Comparison of ENCODE assay signal across 12 cellular contexts in the genomic region with DNA sequence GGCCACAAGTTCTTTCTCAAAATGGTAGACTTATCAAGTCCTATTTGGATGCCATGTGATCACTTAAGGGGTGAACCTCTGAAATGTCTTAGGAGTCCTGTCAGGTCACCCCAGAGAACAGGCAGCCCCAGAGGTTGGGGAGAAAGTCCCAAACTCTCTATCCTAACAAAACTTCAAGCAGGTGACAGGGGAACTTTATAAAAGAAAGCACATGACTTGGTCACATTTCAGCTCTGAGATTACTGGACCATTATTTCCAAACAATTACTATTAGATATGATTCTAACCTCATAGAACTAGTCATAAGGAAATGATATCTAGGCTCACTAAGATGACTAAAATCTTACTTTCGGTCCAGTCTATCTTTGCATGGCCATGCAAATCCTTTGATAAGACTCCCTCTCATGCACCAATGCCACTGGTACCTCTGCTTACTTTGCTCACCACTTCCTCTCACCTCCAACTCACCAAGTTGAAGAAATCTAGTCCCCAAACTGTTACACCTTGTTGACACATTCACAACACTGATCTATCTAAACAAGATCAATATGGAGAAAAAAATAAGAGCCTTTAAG.
A peak's percentile ranks its signal among the peaks of the same experiment; 100 is the strongest.
DNase-seq lines count a peak whose midpoint lies in the region; ATAC-seq lines count a peak whose summit lies in the region.
"Had no signal": no experiment of that assay in that cellular context is flagged by ENCODE, and none has a peak within 500 bp of the region (broad histone marks: within the 10 kb centered on the region; RNA-seq: fewer than 3 reads in every experiment).

No MANE protein-coding gene starts in this region.

- ATAC-seq in GM18508 (IDR thresholded peaks at IDR 0.05; ENCODE audit: insufficient read depth, unreplicated experiment) (peak; percentile 58), GM19467 (IDR thresholded peaks at IDR 0.05; ENCODE audit: unreplicated experiment) (peak; percentile 74), HG02840 (IDR thresholded peaks at IDR 0.05; ENCODE audit: low FRiP score, unreplicated experiment) (peak; percentile 84), HG03460 (IDR thresholded peaks at IDR 0.05; ENCODE audit: unreplicated experiment) (peak; percentile 77)

- DNase-seq in activated CD4-positive, alpha-beta T cell treated with anti-CD3 and anti-CD28 coated beads for 1 hour, result no peak
- DNase-seq in NCI-H1436 treated with DMSO at 0.1 percent for 48 hours (lab: John Stamatoyannopoulos, UW) (no peak), HCEC 1CT (no peak), ecto neural progenitor cell (ENCODE audit: low spot score) (no peak)
- DNase-seq: activated T-cell treated with anti-CD3 and anti-CD28 coated beads for 4 hours, colonic mucosa, MV-4-11, sigmoid colon had no signal
